ENCODE assay signal across 1 cellular context in the genomic region with DNA sequence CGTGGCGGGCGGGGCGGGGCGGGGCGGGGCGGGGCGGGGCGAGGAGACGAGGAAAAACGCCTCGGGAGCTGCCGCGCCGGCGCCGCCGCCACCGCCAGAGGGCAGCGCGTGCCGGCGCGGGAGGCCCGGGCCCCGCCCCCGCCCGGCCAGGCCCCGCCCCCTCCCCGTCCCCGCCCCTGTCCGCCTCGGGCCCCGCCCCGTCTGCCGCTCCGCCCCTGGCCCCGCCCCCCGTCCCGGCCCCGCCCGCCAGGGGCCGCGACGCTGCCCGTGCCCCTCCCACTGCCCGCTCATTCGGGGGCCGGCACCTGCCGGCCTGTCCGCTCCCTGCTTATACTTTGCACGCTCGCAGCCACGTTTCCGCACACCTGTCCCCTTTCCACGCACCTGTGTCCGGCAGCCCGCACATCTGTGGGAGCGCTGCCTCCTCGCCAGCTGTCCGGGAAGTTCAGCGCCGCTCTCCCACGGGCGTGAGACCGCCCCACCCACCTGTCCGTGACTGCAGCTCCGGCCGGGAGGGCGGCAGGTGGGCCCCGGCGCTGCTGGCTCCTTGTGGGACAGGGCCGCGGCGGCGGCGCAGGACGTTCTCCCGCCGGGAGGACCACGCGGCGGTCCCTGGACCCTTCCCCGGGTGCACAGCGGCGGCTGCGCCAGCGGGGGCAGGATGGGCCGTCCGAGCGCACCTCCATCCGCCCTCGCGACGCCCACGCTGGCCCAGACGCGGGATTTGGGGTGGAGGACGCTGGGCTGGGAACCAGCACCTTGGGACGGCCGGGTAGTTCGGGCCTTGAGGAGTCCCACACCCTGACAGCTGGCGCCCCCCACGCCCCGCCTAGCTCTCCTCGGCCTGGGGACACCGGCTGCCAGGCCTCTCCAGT.
TF ChIP-seq lines count a peak whose summit lies in the region.

No MANE protein-coding gene starts in this region.

TF ChIP-seq in HepG2, 621 proteins besides CTCF, POLR2A, EP300 and RAD21 (continued from another document):
- TF ChIP-seq, protein P1, sequence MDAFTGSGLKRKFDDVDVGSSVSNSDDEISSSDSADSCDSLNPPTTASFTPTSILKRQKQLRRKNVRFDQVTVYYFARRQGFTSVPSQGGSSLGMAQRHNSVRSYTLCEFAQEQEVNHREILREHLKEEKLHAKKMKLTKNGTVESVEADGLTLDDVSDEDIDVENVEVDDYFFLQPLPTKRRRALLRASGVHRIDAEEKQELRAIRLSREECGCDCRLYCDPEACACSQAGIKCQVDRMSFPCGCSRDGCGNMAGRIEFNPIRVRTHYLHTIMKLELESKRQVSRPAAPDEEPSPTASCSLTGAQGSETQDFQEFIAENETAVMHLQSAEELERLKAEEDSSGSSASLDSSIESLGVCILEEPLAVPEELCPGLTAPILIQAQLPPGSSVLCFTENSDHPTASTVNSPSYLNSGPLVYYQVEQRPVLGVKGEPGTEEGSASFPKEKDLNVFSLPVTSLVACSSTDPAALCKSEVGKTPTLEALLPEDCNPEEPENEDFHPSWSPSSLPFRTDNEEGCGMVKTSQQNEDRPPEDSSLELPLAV (CRISPR knock-in tag; conservative IDR thresholded peaks at IDR 0.05; ENCODE audit: low read depth), result no peak
- TF ChIP-seq MXD4 (CRISPR knock-in tag; IDR thresholded peaks at IDR 0.05), result no peak
- TF ChIP-seq AGO2 (optimal IDR thresholded peaks at IDR 0.05; ENCODE audit: low read depth, low read length), result no peak
- TF ChIP-seq U2AF2 (IDR thresholded peaks at IDR 0.05; ENCODE audit: low read depth, low read length), result no peak
- TF ChIP-seq, protein P2, sequence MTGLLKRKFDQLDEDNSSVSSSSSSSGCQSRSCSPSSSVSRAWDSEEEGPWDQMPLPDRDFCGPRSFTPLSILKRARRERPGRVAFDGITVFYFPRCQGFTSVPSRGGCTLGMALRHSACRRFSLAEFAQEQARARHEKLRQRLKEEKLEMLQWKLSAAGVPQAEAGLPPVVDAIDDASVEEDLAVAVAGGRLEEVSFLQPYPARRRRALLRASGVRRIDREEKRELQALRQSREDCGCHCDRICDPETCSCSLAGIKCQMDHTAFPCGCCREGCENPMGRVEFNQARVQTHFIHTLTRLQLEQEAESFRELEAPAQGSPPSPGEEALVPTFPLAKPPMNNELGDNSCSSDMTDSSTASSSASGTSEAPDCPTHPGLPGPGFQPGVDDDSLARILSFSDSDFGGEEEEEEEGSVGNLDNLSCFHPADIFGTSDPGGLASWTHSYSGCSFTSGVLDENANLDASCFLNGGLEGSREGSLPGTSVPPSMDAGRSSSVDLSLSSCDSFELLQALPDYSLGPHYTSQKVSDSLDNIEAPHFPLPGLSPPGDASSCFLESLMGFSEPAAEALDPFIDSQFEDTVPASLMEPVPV (CRISPR knock-in tag; IDR thresholded peaks at IDR 0.05), result 0 out of 2 replicates have a peak, but pooled peaks have one; percentile 62
TF ChIP-seq in HepG2: peak in this region for 78.
